8 cellular contexts compared by ENCODE assay signal in the genomic region with DNA sequence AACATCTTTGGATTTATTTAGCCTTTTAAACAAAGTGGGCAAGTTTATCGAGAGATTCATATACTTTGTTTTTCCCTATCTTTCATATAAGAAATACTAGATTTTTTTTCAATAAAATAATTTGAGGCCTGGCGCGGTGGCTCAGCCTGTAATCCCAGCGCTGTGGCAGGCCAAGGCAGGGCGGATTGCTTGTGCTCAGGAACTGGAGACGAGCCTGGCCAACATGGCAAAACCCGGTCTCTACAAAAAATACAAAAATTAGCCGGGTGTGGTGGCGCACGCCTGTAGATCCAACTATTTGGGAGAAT. TPM values are rescaled to one million over a fixed set of nuclear protein-coding genes. Genes with fewer than 3 reads are reported as not detected.
DNase-seq lines count a peak whose midpoint lies in the region; ATAC-seq, FAIRE-seq and TF ChIP-seq lines count a peak whose summit lies in the region.

No MANE protein-coding gene starts in this region.

- no peak for TF ChIP-seq RAD21 in K562 (CRISPR knock-in tag; conservative IDR thresholded peaks at IDR 0.05 in 1 of 2, IDR thresholded peaks at IDR 0.05 in 1 of 2)

- CTCF ChIA-PET in activated naive CD4-positive, alpha-beta T cell treated with anti-CD3 and anti-CD28 coated beads, Interleukin-2, amount 10 ng/mL, durations not matched to agents 7 days and 5 days (lab: Charles Lee): interaction anchor here (0.8 to 3.1 kb wide), 2 partner anchors 16 to 108 kb away, joined by 3 to 15 read pairs; no protein-coding TSS in a partner anchor
- CTCF ChIA-PET in K562 (lab: Yijun Ruan, JAX; ENCODE audit: low intra/inter-chr PET ratio): no interaction called here

- no peak for FAIRE-seq in K562 (lab: Jason Lieb, UNC)

- H3K4me2 ChIP-seq in K562 (ENCODE audit: insufficient read depth, low read length): peak overlapping the region; percentile 97

- POLR2A ChIA-PET in K562 (lab: Yijun Ruan, JAX): interaction anchor here (0.7 to 5.2 kb wide), 4 partner anchors 9 to 128 kb away, joined by 3 to 136 read pairs (median 6); no protein-coding TSS in a partner anchor

- H3K4me3 ChIP-seq in K562: peak overlapping the region; percentile 91
- no peak overlapping the region for H3K4me3 ChIP-seq in lung
- H3K4me3 ChIP-seq in transverse colon: peak overlapping the region in 3 of 4 donors; percentile 70 to 77 (median 72)

- H4K20me1 ChIP-seq in K562 (replicated peaks; ENCODE audit: control insufficient read depth, insufficient read depth, low read length): no peaks in the 10 kb centered on the region; the same call in 1 of the 2 replicates

- peak overlapping the region; percentile 92 for H3K4me3 Mint-ChIP-seq in activated naive CD4-positive, alpha-beta T cell treated with anti-CD3 and anti-CD28 coated beads, Interleukin-2, amount 10 ng/mL, durations not matched to agents 7 days and 5 days

- ATAC-seq in K562: no peak
- no peak for ATAC-seq in lung (ENCODE audit: insufficient read depth, low FRiP score)

- peak overlapping the region; percentile 99 for H2AFZ ChIP-seq in K562 (ENCODE audit: low read depth, low read length)

- no peak for TF ChIP-seq POLR2A in K562 (conservative IDR thresholded peaks at IDR 0.05)
- no peak for TF ChIP-seq POLR2A in transverse colon (IDR thresholded peaks at IDR 0.05)

- H3K27ac ChIP-seq in K562 (ENCODE audit: extremely low read depth, low read depth, low read length): peak overlapping the region; percentile 98
- peak overlapping the region; percentile 86 to 88 for H3K27ac ChIP-seq in lung (ENCODE audit: low read depth in 1 of 2, low read length in 1 of 2)
- H3K27ac ChIP-seq in transverse colon: peak overlapping the region; percentile 91 to 93 (median 92)

- no peak for TF ChIP-seq CTCF in K562 (IDR thresholded peaks at IDR 0.05 in 2 of 3, conservative IDR thresholded peaks at IDR 0.05 in 1 of 3; ENCODE audit: insufficient read depth in 2 of 3, low read depth in 1 of 3, low read length in 3 of 3)
- TF ChIP-seq CTCF in lung (IDR thresholded peaks at IDR 0.05; ENCODE audit: control extremely low read depth, extremely low read depth): no peak
- TF ChIP-seq CTCF in transverse colon (IDR thresholded peaks at IDR 0.05): no peak

- WGBS in K562 (ENCODE audit: insufficient coverage, low coverage, missing lambda C conversion rate): 18% methylated on average over 10 of the region's 10 CpGs
- 82 to 87% methylated on average over 10 of the region's 10 CpGs for WGBS in lung, 2 donors
- WGBS in transverse colon (ENCODE audit: low coverage in 1 of 2), 2 donors: 68 to 79% methylated on average over 10 of the region's 10 CpGs

- in situ Hi-C loops in K562 (cut with MboI) (no loop called here), transverse colon (cut with MboI; ENCODE audit: low pct_ligation_motif_present in 1 of 4, low pct_unique_long_range_greater_than_20kb in 1 of 4, low sequenced_read_pairs in 3 of 4) (no loop called here)

- no TSS peak for BruUV-seq in K562 (replicated peaks; lab: Mats Ljungman, UMichigan)

- H3K27me3 Mint-ChIP-seq in activated naive CD4-positive, alpha-beta T cell treated with anti-CD3 and anti-CD28 coated beads, Interleukin-2, amount 10 ng/mL, durations not matched to agents 7 days and 5 days: peaks cover 3% of the 10 kb centered on the region

- H3K9me3 ChIP-seq in K562 (replicated peaks; ENCODE audit: control insufficient read depth, insufficient read depth, low read depth, low read length) (no peaks in the 10 kb centered on the region), lung (ENCODE audit: control insufficient read depth in 2 of 2, insufficient read depth in 1 of 2, low read length in 1 of 2) (no peaks in the 10 kb centered on the region), transverse colon (no peaks in the 10 kb centered on the region)

- peaks cover 31% of the 10 kb centered on the region for H3K36me3 Mint-ChIP-seq in activated naive CD4-positive, alpha-beta T cell treated with anti-CD3 and anti-CD28 coated beads, Interleukin-2, amount 10 ng/mL, durations not matched to agents 7 days and 5 days

- no peak for TF ChIP-seq EP300 in K562 (IDR thresholded peaks at IDR 0.05; ENCODE audit: low read length)
- TF ChIP-seq EP300 in transverse colon (IDR thresholded peaks at IDR 0.05; ENCODE audit: low read depth): no peak

- H3K79me2 ChIP-seq in K562 (ENCODE audit: control insufficient read depth, insufficient read depth, low read length): peaks cover 38% of the 10 kb centered on the region

- peaks cover 27% of the 10 kb centered on the region for H3K4me1 Mint-ChIP-seq in activated naive CD4-positive, alpha-beta T cell treated with anti-CD3 and anti-CD28 coated beads, Interleukin-2, amount 10 ng/mL, durations not matched to agents 7 days and 5 days

- H3K9ac ChIP-seq in K562 (ENCODE audit: insufficient read depth in 1 of 2, low read depth in 2 of 2, low read length in 2 of 2): peak overlapping the region; percentile 86 to 90

- peak overlapping the region; percentile 98 for H3K27ac Mint-ChIP-seq in activated naive CD4-positive, alpha-beta T cell treated with anti-CD3 and anti-CD28 coated beads, Interleukin-2, amount 10 ng/mL, durations not matched to agents 7 days and 5 days

- intact Hi-C loops in K562 (cut with micrococcal nuclease): loop anchor here (1.0 to 10.0 kb wide), 5 partner anchors 83 to 583 kb away; partner anchors contain the start of genes DBT, FRRS1, RTCA and SASS6
- intact Hi-C loops in transverse colon (cut with DNase I; ENCODE audit: low total_unique reads): loop anchor here (5.0 to 10.0 kb wide), 2 partner anchors 316 to 543 kb away; a partner anchor contains a TSS

- H3K27me3 ChIP-seq in K562 (ENCODE audit: control insufficient read depth in 2 of 2, insufficient read depth in 2 of 2, low read length in 2 of 2) (no peaks in the 10 kb centered on the region), lung (ENCODE audit: control insufficient read depth, insufficient read depth) (no peaks in the 10 kb centered on the region), transverse colon (no peaks in the 10 kb centered on the region)

- no peak for DNase-seq in activated naive CD4-positive, alpha-beta T cell treated with anti-CD3 and anti-CD28 coated beads, Interleukin-2, amount 10 ng/mL, durations not matched to agents 7 days and 5 days
- no peak for DNase-seq in activated naive CD4-positive, alpha-beta T cell treated with anti-CD3 and anti-CD28 coated beads, Interleukin-2, amount 50 U/mL, for 16 hours
- DNase-seq in K562 (ENCODE audit: extremely low read depth in 1 of 4, low spot score in 3 of 4): no peak
- DNase-seq in lung (ENCODE audit: low spot score): no peak
- DNase-seq in transverse colon: peak; percentile 16
- DNase-seq in kidney glomerular epithelial cell (lab: John Stamatoyannopoulos, UW): no peak
- DNase-seq in activated gamma-delta T cell (lab: John Stamatoyannopoulos, UW): no peak
- no peak for DNase-seq in middle frontal gyrus (ENCODE audit: extremely low spot score, low spot score)

- H3K4me1 ChIP-seq in K562 (replicated peaks in 1 of 2; ENCODE audit: control insufficient read depth in 2 of 2, insufficient read depth in 2 of 2, low read length in 2 of 2): peaks cover 22 to 44% of the 10 kb centered on the region in 2 experiments
- H3K4me1 ChIP-seq in lung (ENCODE audit: control insufficient read depth in 2 of 2, insufficient read depth in 2 of 2, low read length in 2 of 2): peaks cover 3 to 7% of the 10 kb centered on the region in 2 donors
- peaks cover 0 to 38% (median 23%) of the 10 kb centered on the region in 4 donors for H3K4me1 ChIP-seq in transverse colon

- H3K36me3 ChIP-seq in K562 (ENCODE audit: control insufficient read depth, insufficient read depth, low read length) (peaks cover 10% of the 10 kb centered on the region; the same call in 1 of the 3 replicates), lung (ENCODE audit: control insufficient read depth in 2 of 2, insufficient read depth in 2 of 2, low read length in 2 of 2) (no peaks in the 10 kb centered on the region), transverse colon (no peaks in the 10 kb centered on the region)

- no peaks in the 10 kb centered on the region for H3K9me1 ChIP-seq in K562 (ENCODE audit: control insufficient read depth, insufficient read depth, low read length)

- no peaks in the 10 kb centered on the region for H3K9me3 Mint-ChIP-seq in activated naive CD4-positive, alpha-beta T cell treated with anti-CD3 and anti-CD28 coated beads, Interleukin-2, amount 10 ng/mL, durations not matched to agents 7 days and 5 days

TF ChIP-seq in K562, 482 proteins besides CTCF, POLR2A, EP300 and RAD21 (continues in another document):
- TF ChIP-seq ZNF146 (CRISPR knock-in tag; IDR thresholded peaks at IDR 0.05; ENCODE audit: unreplicated experiment): no peak
- TF ChIP-seq ZBTB9 (CRISPR knock-in tag; IDR thresholded peaks at IDR 0.05): no peak
- TF ChIP-seq GABPB2 (CRISPR knock-in tag; conservative IDR thresholded peaks at IDR 0.05): no peak

RNA-seq across cellular contexts. Expression of gene CDC14A, which starts 1.6 kb away (rescaled TPM):
- total RNA-seq in K562 (2011; cell fraction: chromatin; rRNA removed; ENCODE audit: low replicate concordance): 151 and 280 TPM in 2 replicates
- 66.0 and 81.3 TPM in 2 replicates for total RNA-seq in K562 (2011; cell fraction: nucleolus; rRNA removed)
- 113 TPM in 2 replicates for total RNA-seq in K562 (2011; cell fraction: nucleoplasm; rRNA removed)
- 20.7 and 23.6 TPM in 2 replicates for total RNA-seq in K562 (2014; rRNA removed)
- 50.9 and 56.3 TPM in 2 replicates for total RNA-seq in K562 (2014; rRNA removed; fragmentation: Illumina TruSeq; extraction: Trizol)
- 38.7 and 42.7 TPM in 2 replicates for total RNA-seq in K562 (2015; rRNA removed; fragmentation: Illumina TruSeq; extraction: Trizol)
- 28.4 and 30.9 TPM in 2 replicates for total RNA-seq in K562 (2021)
- 32.6 and 45.2 TPM in 2 replicates for polyA plus RNA-seq in K562 (2011; rRNA removed)
- 16.2 and 20.7 TPM in 2 replicates for polyA plus RNA-seq in K562 (2011; cell fraction: cytosol; rRNA removed)
- polyA plus RNA-seq in K562 (2011; cell fraction: nucleus; rRNA removed): 39.5 and 41.7 TPM in 2 replicates
- 15.2 and 28.1 TPM in 2 replicates for polyA plus RNA-seq in K562 (2012)
- 58.3 and 74.3 TPM in 2 replicates for polyA plus RNA-seq in K562 (2014; fragmentation: Illumina TruSeq; extraction: Trizol)
- 10 to 100 TPM; 17.0 to 33.4 TPM for polyA plus RNA-seq in K562 (2014; fragmentation: Nextera tagmentation; extraction: Ambion mirVana)
- polyA plus RNA-seq in K562 (2014; rRNA removed): 24.5 and 25.7 TPM in 2 replicates
- 87.6 and 93.7 TPM in 2 replicates for polyA minus RNA-seq in K562 (2011; rRNA and poly(A)+ RNA removed)
- 21.4 and 28.6 TPM in 2 replicates for polyA minus RNA-seq in K562 (2011; cell fraction: cytosol; rRNA and poly(A)+ RNA removed)
- polyA minus RNA-seq in K562 (2011; cell fraction: nucleus; rRNA and poly(A)+ RNA removed): 96.7 and 136 TPM in 2 replicates
- 10 to 100 TPM; 19.1 to 45.4 TPM for total RNA-seq in lung
- polyA plus RNA-seq in lung: 1 to 10 TPM; 3.6 to 5.1 TPM
- 10 to 100 TPM in 3 of 4 donors, 1 to 10 TPM in 1; 8.0 to 68.6 (median 48.5) TPM for total RNA-seq in transverse colon
